Comparison of ENCODE assay signal across 22 cellular contexts in the genomic region with DNA sequence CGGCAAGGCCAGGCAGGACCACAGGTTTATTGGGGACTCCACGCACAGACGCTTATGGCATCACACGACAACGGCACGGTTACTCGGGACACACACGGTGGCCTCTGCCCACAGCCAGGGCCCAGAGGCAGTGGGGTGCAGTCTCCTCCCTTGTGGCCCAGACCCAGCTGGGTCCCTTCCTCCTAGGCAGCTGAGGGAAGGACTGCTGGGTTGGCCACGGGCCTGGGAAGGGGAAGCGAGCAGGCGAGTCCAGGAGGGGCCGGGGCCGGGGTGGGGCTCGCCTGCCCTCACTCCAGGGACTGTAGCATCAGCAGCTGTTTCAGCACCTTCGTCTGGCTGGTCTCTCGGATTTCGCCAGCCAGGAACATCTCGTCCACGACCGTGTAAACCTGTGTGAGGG.
"Had no signal": no experiment of that assay in that cellular context is flagged by ENCODE, and none has a peak within 500 bp of the region (broad histone marks: within the 10 kb centered on the region; RNA-seq: fewer than 3 reads in every experiment).

No MANE protein-coding gene starts in this region.

- H3K27ac Mint-ChIP-seq: activated CD4-positive, alpha-beta T cell treated with anti-CD3 and anti-CD28 coated beads, Interleukin-2, amount 10 ng/mL, durations not matched to agents 24 days and 14 days; activated CD8-positive, alpha-beta memory T cell treated with anti-CD3 and anti-CD28 coated beads, Interleukin-2, amount 10 ng/mL, durations not matched to agents 7 days and 5 days; activated naive CD4-positive, alpha-beta T cell treated with anti-CD3 and anti-CD28 coated beads, Interleukin-2, amount 50 U/mL, for 24 hours; progenitor cell of endocrine pancreas; stimulated activated naive B cell treated with anti-CD40 and anti-IgM and Interleukin-4, amounts not matched to agents 10 μg/mL and 1 μg/mL and 100 μg/mL, for 72 hours had no signal

- H3K4me1 ChIP-seq: uterus had no signal

- H3K4me3 ChIP-seq: body of pancreas, esophagus muscularis mucosa, gastrocnemius medialis, mucosa of descending colon, transverse colon, uterus had no signal

- H3K27me3 ChIP-seq: body of pancreas, esophagus muscularis mucosa, gastrocnemius medialis, transverse colon, uterus had no signal

- H3K4me1 Mint-ChIP-seq: activated naive CD4-positive, alpha-beta T cell treated with anti-CD3 and anti-CD28 coated beads, Interleukin-2, amount 50 U/mL, for 24 hours had no signal

- H3K9me3 Mint-ChIP-seq: activated CD4-positive, alpha-beta memory T cell treated with anti-CD3 and anti-CD28 coated beads, Interleukin-2, amount 10 ng/mL, durations not matched to agents 7 days and 5 days; activated CD4-positive, alpha-beta T cell treated with anti-CD3 and anti-CD28 coated beads, Interleukin-2, amount 10 ng/mL, durations not matched to agents 24 days and 14 days; activated naive CD4-positive, alpha-beta T cell treated with anti-CD3 and anti-CD28 coated beads, Interleukin-2, amount 50 U/mL, for 24 hours; stimulated activated naive B cell treated with anti-CD40 and anti-IgM and Interleukin-4, amounts not matched to agents 10 μg/mL and 1 μg/mL and 100 μg/mL, for 72 hours had no signal

- H3K9me3 ChIP-seq: body of pancreas, esophagus muscularis mucosa, gastrocnemius medialis, mucosa of descending colon, transverse colon, uterus had no signal

- H3K36me3 ChIP-seq: uterus had no signal

- H3K27me3 Mint-ChIP-seq: activated CD4-positive, alpha-beta memory T cell treated with anti-CD3 and anti-CD28 coated beads, Interleukin-2, amount 10 ng/mL, durations not matched to agents 7 days and 5 days; activated CD4-positive, alpha-beta T cell treated with anti-CD3 and anti-CD28 coated beads, Interleukin-2, amount 10 ng/mL, durations not matched to agents 24 days and 14 days; activated CD8-positive, alpha-beta memory T cell treated with anti-CD3 and anti-CD28 coated beads, Interleukin-2, amount 10 ng/mL, durations not matched to agents 7 days and 5 days; activated naive CD4-positive, alpha-beta T cell treated with anti-CD3 and anti-CD28 coated beads, Interleukin-2, amount 50 U/mL, for 24 hours; progenitor cell of endocrine pancreas; stimulated activated naive B cell treated with anti-CD40 and anti-IgM and Interleukin-4, amounts not matched to agents 10 μg/mL and 1 μg/mL and 100 μg/mL, for 72 hours had no signal

- DNase-seq: activated CD4-positive, alpha-beta memory T cell treated with anti-CD3 and anti-CD28 coated beads, Interleukin-2, amount 10 ng/mL, durations not matched to agents 7 days and 5 days; activated CD4-positive, alpha-beta T cell treated with anti-CD3 and anti-CD28 coated beads, Interleukin-2, amount 10 ng/mL, durations not matched to agents 24 days and 14 days; activated CD8-positive, alpha-beta memory T cell treated with anti-CD3 and anti-CD28 coated beads, Interleukin-2, amount 10 ng/mL, durations not matched to agents 7 days and 5 days; activated gamma-delta T cell; activated T-cell treated with anti-CD3 and anti-CD28 coated beads for 4 hours; anterior cingulate cortex; body of pancreas; caudate nucleus; effector memory CD4-positive, alpha-beta T cell; gastrocnemius medialis; hypothalamus; mesenchymal stem cell; mucosa of descending colon; retina; stimulated activated CD4-positive, alpha-beta T cell treated with anti-CD3 and anti-CD28 coated beads, Interleukin-2, amount 100 ng/mL, for 48 hours; stimulated activated CD8-positive, alpha-beta memory T cell treated with anti-CD3 and anti-CD28 coated beads, Interleukin-4, amount 100 ng/mL, for 48 hours; stimulated activated naive B cell treated with anti-CD40 and anti-IgM and Interleukin-4, amounts not matched to agents 10 μg/mL and 1 μg/mL and 100 μg/mL, for 72 hours; transverse colon; uterus had no signal

- ATAC-seq: activated CD8-positive, alpha-beta memory T cell treated with anti-CD3 and anti-CD28 coated beads, Interleukin-2, amount 10 ng/mL, durations not matched to agents 7 days and 5 days; body of pancreas; gastrocnemius medialis; mucosa of descending colon; stimulated activated naive B cell treated with anti-CD40 and anti-IgM and Interleukin-4, amounts not matched to agents 10 μg/mL and 1 μg/mL and 100 μg/mL, for 72 hours had no signal

- H3K27ac ChIP-seq: body of pancreas, esophagus muscularis mucosa, gastrocnemius medialis, uterus had no signal

- H3K4me3 Mint-ChIP-seq: activated CD4-positive, alpha-beta memory T cell treated with anti-CD3 and anti-CD28 coated beads, Interleukin-2, amount 10 ng/mL, durations not matched to agents 7 days and 5 days; activated CD4-positive, alpha-beta T cell treated with anti-CD3 and anti-CD28 coated beads, Interleukin-2, amount 10 ng/mL, durations not matched to agents 24 days and 14 days; activated CD8-positive, alpha-beta memory T cell treated with anti-CD3 and anti-CD28 coated beads, Interleukin-2, amount 10 ng/mL, durations not matched to agents 7 days and 5 days; activated naive CD4-positive, alpha-beta T cell treated with anti-CD3 and anti-CD28 coated beads, Interleukin-2, amount 50 U/mL, for 24 hours; stimulated activated naive B cell treated with anti-CD40 and anti-IgM and Interleukin-4, amounts not matched to agents 10 μg/mL and 1 μg/mL and 100 μg/mL, for 72 hours had no signal
